9 cellular contexts compared by ENCODE assay signal in genomic region chr9:93093449-93094293, GRCh38. TPM values are rescaled to one million over a fixed set of nuclear protein-coding genes. Genes with fewer than 3 reads are reported as not detected.
A peak's percentile ranks its signal among the peaks of the same experiment; 100 is the strongest.
DNase-seq lines count a peak whose midpoint lies in the region; ATAC-seq and TF ChIP-seq lines count a peak whose summit lies in the region.
"Had no signal": no experiment of that assay in that cellular context is flagged by ENCODE, and none has a peak within 500 bp of the region (broad histone marks: within the 10 kb centered on the region; RNA-seq: fewer than 3 reads in every experiment).

No MANE protein-coding gene starts in this region.

- H3K4me3 Mint-ChIP-seq in endothelial cell (ENCODE audit: unreplicated experiment) (no peak overlapping the region), progenitor cell of endocrine pancreas (ENCODE audit: low read depth) (no peak overlapping the region)

- H3K36me3 Mint-ChIP-seq in endothelial cell (ENCODE audit: low read depth, unreplicated experiment) (peaks cover 4% of the 10 kb centered on the region), progenitor cell of endocrine pancreas (ENCODE audit: insufficient read depth) (no peaks in the 10 kb centered on the region)

- no peaks in the 10 kb centered on the region for H3K36me3 ChIP-seq in GM06990 (ENCODE audit: control insufficient read depth, insufficient read depth, low read length)

- H3K27me3 Mint-ChIP-seq in endothelial cell (ENCODE audit: unreplicated experiment): peaks cover 18% of the 10 kb centered on the region
- H3K27me3 Mint-ChIP-seq in progenitor cell of endocrine pancreas: no peaks in the 10 kb centered on the region

- ATAC-seq in HG02623 (IDR thresholded peaks at IDR 0.05; ENCODE audit: unreplicated experiment) (no peak), HG02798 (IDR thresholded peaks at IDR 0.05; ENCODE audit: poor library complexity, unreplicated experiment) (no peak)

- H3K27ac Mint-ChIP-seq in endothelial cell (ENCODE audit: unreplicated experiment) (peak overlapping the region; percentile 77), progenitor cell of endocrine pancreas (peak overlapping the region; percentile 73)

- H3K4me3 ChIP-seq in GM06990 (replicated peaks; ENCODE audit: low read depth, low read length): no peak overlapping the region

- DNase-seq in GM06990 (ENCODE audit: extremely low read depth, insufficient read length) (peak; percentile 55), OCI-M1 (lab: John Stamatoyannopoulos, UW) (peak; percentile 72), endothelial cell (ENCODE audit: low spot score) (no peak), progenitor cell of endocrine pancreas (ENCODE audit: low spot score, unreplicated experiment) (no peak), kidney glomerular epithelial cell (lab: John Stamatoyannopoulos, UW) (no peak), cerebellum (ENCODE audit: low spot score) (no peak)
- DNase-seq: NCI-H1417 treated with DMSO at 0.1 percent for 48 hours had no signal

- no peaks in the 10 kb centered on the region for H3K27me3 ChIP-seq in GM06990 (replicated peaks; ENCODE audit: control insufficient read depth, insufficient read depth, low read length)

- H3K4me1 Mint-ChIP-seq in endothelial cell (ENCODE audit: unreplicated experiment) (peaks cover 18% of the 10 kb centered on the region), progenitor cell of endocrine pancreas (ENCODE audit: low read depth) (peaks cover 29% of the 10 kb centered on the region)

- no peaks in the 10 kb centered on the region for H3K9me3 Mint-ChIP-seq in endothelial cell (ENCODE audit: unreplicated experiment)
- no peaks in the 10 kb centered on the region for H3K9me3 Mint-ChIP-seq in progenitor cell of endocrine pancreas (ENCODE audit: low read depth)

- TF ChIP-seq CTCF in GM06990 (IDR thresholded peaks at IDR 0.05; ENCODE audit: insufficient read depth, low read length, poor library complexity, severe bottlenecking) (no peak), endothelial cell (IDR thresholded peaks at IDR 0.05; ENCODE audit: unreplicated experiment) (no peak), progenitor cell of endocrine pancreas (IDR thresholded peaks at IDR 0.05; ENCODE audit: unreplicated experiment) (no peak)

RNA-seq across cellular contexts. Expression of gene CARD19, which starts 2.3 kb away (rescaled TPM):
- total RNA-seq in endothelial cell (ENCODE audit: unreplicated experiment) (13.2 TPM), progenitor cell of endocrine pancreas (19.3 and 20.4 TPM in 2 replicates), cerebellum (17.7 TPM)

RNA-seq across cellular contexts. Expression of gene SUSD3, which starts 35.2 kb away (rescaled TPM):
- 1.2 TPM for total RNA-seq in endothelial cell (ENCODE audit: unreplicated experiment)
- 0.43 and 1.2 TPM in 2 replicates for total RNA-seq in progenitor cell of endocrine pancreas
- total RNA-seq in cerebellum: 0.45 TPM

RNA-seq across cellular contexts. Expression of gene NINJ1, which starts 40.4 kb away (rescaled TPM):
- total RNA-seq in endothelial cell (ENCODE audit: unreplicated experiment) (34.2 TPM), progenitor cell of endocrine pancreas (38.1 and 39.5 TPM in 2 replicates), cerebellum (10.2 TPM)

Comparison
In these comparisons a context has a peak if more than half of its experiments do, and no peak if none do; other contexts are left out.
1. DNase-seq: peak in GM06990 (single experiment) and OCI-M1 (single experiment); none in endothelial cell (single experiment), progenitor cell of endocrine pancreas (single experiment), kidney glomerular epithelial cell (single experiment) and cerebellum (single experiment).